ENCODE assay signal across 15 cellular contexts in the genomic region with DNA sequence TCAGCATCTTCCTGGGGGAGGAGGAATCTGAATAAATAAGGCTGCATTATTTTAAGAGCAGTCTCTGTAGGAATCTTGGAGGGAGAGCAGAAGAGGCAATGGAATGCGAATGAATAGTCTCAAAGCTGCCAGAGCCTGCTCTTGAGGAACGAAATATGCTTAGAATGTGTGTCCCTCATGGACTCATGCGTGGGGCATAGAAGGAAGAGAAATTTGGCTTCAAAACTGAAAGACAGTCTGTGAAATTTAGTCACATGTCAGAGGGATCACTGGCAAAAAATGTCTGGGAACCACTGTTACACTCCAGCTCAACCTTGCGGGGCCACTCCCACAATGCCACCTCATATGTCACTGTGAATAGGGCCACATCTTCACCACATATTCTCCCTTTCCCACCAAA.
DNase-seq lines count a peak whose midpoint lies in the region; TF ChIP-seq lines count a peak whose summit lies in the region.
"Had no signal": no experiment of that assay in that cellular context is flagged by ENCODE, and none has a peak within 500 bp of the region (broad histone marks: within the 10 kb centered on the region; RNA-seq: fewer than 3 reads in every experiment).

No MANE protein-coding gene starts in this region.

- H3K4me3 ChIP-seq in AG09309 (ENCODE audit: control insufficient read depth, low read depth, low read length) = no peak overlapping the region
- H3K4me3 ChIP-seq in choroid plexus epithelial cell (ENCODE audit: low read depth, low read length) = no peak overlapping the region
- H3K4me3 ChIP-seq in WERI-Rb-1 (ENCODE audit: low read depth, low read length) = no peak overlapping the region
- no peak overlapping the region for H3K4me3 ChIP-seq in lower leg skin (ENCODE audit: low read depth, poor library complexity, severe bottlenecking)

- no peak for TF ChIP-seq POLR2A in lower leg skin (IDR thresholded peaks at IDR 0.05)

- no peaks in the 10 kb centered on the region for H3K9me3 ChIP-seq in WERI-Rb-1 (ENCODE audit: severe bottlenecking)

- TF ChIP-seq EP300 in Ishikawa (IDR thresholded peaks at IDR 0.05; ENCODE audit: borderline replicate concordance) = peak; percentile 50; the same call in 1 of the 2 replicates

- no peak for TF ChIP-seq CTCF in AG09309 (IDR thresholded peaks at IDR 0.05; ENCODE audit: control insufficient read depth, insufficient read depth, low read depth, low read length, missing control alignments)
- no peak for TF ChIP-seq CTCF in choroid plexus epithelial cell (conservative IDR thresholded peaks at IDR 0.05; ENCODE audit: low read depth, low read length)
- TF ChIP-seq CTCF in WERI-Rb-1 (IDR thresholded peaks at IDR 0.05; ENCODE audit: low read depth, low read length) = no peak
- TF ChIP-seq CTCF in lower leg skin (IDR thresholded peaks at IDR 0.05) = no peak

- WGBS in lower leg skin, 2 donors = 75 to 81% methylated on average over 4 of the region's 4 CpGs

- no peak for TF ChIP-seq RAD21 in Ishikawa (IDR thresholded peaks at IDR 0.05; ENCODE audit: low read depth)

- H3K36me3 ChIP-seq in WERI-Rb-1 = no peaks in the 10 kb centered on the region; the same call in 1 of the 2 replicates

- no peak overlapping the region for H3K27ac ChIP-seq in WERI-Rb-1

- DNase-seq in AG09309 (ENCODE audit: low read depth) (peak; percentile 81), choroid plexus epithelial cell (ENCODE audit: low read depth) (peak; percentile 75), mucosa of gallbladder (ENCODE audit: low spot score) (peak; percentile 10), WERI-Rb-1 (no peak), NCI-H69 (lab: John Stamatoyannopoulos, UW) (no peak), lower leg skin (ENCODE audit: low spot score in 2 of 2) (no peak), DMS153 (lab: John Stamatoyannopoulos, UW) (no peak)
- DNase-seq: activated naive CD4-positive, alpha-beta T cell treated with anti-CD3 and anti-CD28 coated beads, Interleukin-2, amount 50 U/mL, for 16 hours; CD4-positive, CD25-positive, alpha-beta regulatory T cell; dermis blood vessel endothelial cell; KBM-7; left colon; NCI-H1930; NK-92 treated with Interleukin-12 subunit alpha and Interleukin-12 subunit beta, amount 100 ng/mL, for 24 hours had no signal

- H3K27me3 ChIP-seq in WERI-Rb-1 (ENCODE audit: insufficient read depth, low read depth, severe bottlenecking) = no peaks in the 10 kb centered on the region

- intact Hi-C loops in lower leg skin (cut with DNase I; ENCODE audit: low total_unique reads) = no loop called here

TF ChIP-seq in Ishikawa, 13 proteins besides CTCF, POLR2A, EP300 and RAD21:
- TF ChIP-seq FOXM1 (IDR thresholded peaks at IDR 0.05; ENCODE audit: borderline replicate concordance, low read depth) = peak; percentile 17; the same call in 1 of the 2 replicates
- no peak for TF ChIP-seq CEBPB (IDR thresholded peaks at IDR 0.05)
- TF ChIP-seq, protein P1, sequence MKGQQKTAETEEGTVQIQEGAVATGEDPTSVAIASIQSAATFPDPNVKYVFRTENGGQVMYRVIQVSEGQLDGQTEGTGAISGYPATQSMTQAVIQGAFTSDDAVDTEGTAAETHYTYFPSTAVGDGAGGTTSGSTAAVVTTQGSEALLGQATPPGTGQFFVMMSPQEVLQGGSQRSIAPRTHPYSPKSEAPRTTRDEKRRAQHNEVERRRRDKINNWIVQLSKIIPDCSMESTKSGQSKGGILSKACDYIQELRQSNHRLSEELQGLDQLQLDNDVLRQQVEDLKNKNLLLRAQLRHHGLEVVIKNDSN (IDR thresholded peaks at IDR 0.05) = 0 out of 2 replicates have a peak, but pooled peaks have one; percentile 22
- TF ChIP-seq YY1 (IDR thresholded peaks at IDR 0.05; ENCODE audit: low read depth) = no peak
- TF ChIP-seq, protein P2, sequence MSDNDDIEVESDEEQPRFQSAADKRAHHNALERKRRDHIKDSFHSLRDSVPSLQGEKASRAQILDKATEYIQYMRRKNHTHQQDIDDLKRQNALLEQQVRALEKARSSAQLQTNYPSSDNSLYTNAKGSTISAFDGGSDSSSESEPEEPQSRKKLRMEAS (IDR thresholded peaks at IDR 0.05) = no peak
- TF ChIP-seq, protein P3, sequence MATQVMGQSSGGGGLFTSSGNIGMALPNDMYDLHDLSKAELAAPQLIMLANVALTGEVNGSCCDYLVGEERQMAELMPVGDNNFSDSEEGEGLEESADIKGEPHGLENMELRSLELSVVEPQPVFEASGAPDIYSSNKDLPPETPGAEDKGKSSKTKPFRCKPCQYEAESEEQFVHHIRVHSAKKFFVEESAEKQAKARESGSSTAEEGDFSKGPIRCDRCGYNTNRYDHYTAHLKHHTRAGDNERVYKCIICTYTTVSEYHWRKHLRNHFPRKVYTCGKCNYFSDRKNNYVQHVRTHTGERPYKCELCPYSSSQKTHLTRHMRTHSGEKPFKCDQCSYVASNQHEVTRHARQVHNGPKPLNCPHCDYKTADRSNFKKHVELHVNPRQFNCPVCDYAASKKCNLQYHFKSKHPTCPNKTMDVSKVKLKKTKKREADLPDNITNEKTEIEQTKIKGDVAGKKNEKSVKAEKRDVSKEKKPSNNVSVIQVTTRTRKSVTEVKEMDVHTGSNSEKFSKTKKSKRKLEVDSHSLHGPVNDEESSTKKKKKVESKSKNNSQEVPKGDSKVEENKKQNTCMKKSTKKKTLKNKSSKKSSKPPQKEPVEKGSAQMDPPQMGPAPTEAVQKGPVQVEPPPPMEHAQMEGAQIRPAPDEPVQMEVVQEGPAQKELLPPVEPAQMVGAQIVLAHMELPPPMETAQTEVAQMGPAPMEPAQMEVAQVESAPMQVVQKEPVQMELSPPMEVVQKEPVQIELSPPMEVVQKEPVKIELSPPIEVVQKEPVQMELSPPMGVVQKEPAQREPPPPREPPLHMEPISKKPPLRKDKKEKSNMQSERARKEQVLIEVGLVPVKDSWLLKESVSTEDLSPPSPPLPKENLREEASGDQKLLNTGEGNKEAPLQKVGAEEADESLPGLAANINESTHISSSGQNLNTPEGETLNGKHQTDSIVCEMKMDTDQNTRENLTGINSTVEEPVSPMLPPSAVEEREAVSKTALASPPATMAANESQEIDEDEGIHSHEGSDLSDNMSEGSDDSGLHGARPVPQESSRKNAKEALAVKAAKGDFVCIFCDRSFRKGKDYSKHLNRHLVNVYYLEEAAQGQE (IDR thresholded peaks at IDR 0.05; ENCODE audit: low read depth) = no peak
- TF ChIP-seq ZBTB7A (IDR thresholded peaks at IDR 0.05; ENCODE audit: low read depth) = no peak
- no peak for TF ChIP-seq EGR1 (IDR thresholded peaks at IDR 0.05)
- peak; percentile 33; the same call in 1 of the 2 replicates for TF ChIP-seq TCF12 (IDR thresholded peaks at IDR 0.05; ENCODE audit: low read depth)
- TF ChIP-seq CREB1 (IDR thresholded peaks at IDR 0.05; ENCODE audit: low read depth) = no peak
- TF ChIP-seq NFIC (IDR thresholded peaks at IDR 0.05) = peak; percentile 34
- peak; percentile 65; the same call in 1 of the 2 replicates for TF ChIP-seq TEAD4 (IDR thresholded peaks at IDR 0.05)

Comparison
In these comparisons a context has a peak if more than half of its experiments do, and no peak if none do; other contexts are left out.
1. DNase-seq: peak in AG09309 (single experiment), choroid plexus epithelial cell (single experiment) and mucosa of gallbladder (single experiment); none in WERI-Rb-1 (single experiment), NCI-H69 (single experiment), lower leg skin (0 of 2) and DMS153 (single experiment).